Comparison of ENCODE assay signal across 24 cellular contexts in genomic region chrX:20409991-20410390, GRCh38.
"Had no signal": no experiment of that assay in that cellular context is flagged by ENCODE, and none has a peak within 500 bp of the region (broad histone marks: within the 10 kb centered on the region; RNA-seq: fewer than 3 reads in every experiment).

No MANE protein-coding gene starts in this region.

- H3K9ac ChIP-seq: parathyroid adenoma had no signal

- ATAC-seq: effector memory CD8-positive, alpha-beta T cell; gastroesophageal sphincter; left lung; sciatic nerve; stimulated activated memory B cell treated with anti-CD40 and anti-IgM and Interleukin-4, amounts not matched to agents 10 μg/mL and 1 μg/mL and 100 μg/mL, for 72 hours; upper lobe of right lung had no signal

- H3K4me1 Mint-ChIP-seq: nephron had no signal

- H3K9me3 ChIP-seq: esophagus squamous epithelium, gastroesophageal sphincter, left lung, prostate gland, spleen, tibial artery, upper lobe of right lung, vagina had no signal

- H3K9me3 Mint-ChIP-seq: effector memory CD8-positive, alpha-beta T cell; stimulated activated memory B cell treated with anti-CD40 and anti-IgM and Interleukin-4, amounts not matched to agents 10 μg/mL and 1 μg/mL and 100 μg/mL, for 72 hours; stimulated activated naive CD8-positive, alpha-beta T cell treated with anti-CD3 and anti-CD28 coated beads, Interleukin-15, Interleukin-2, amounts not matched to agents 100 ng/mL and 50 ng/mL, for 24 hours had no signal

- H3K27me3 ChIP-seq: esophagus squamous epithelium, gastroesophageal sphincter, left lung, spleen, tibial artery, upper lobe of right lung, vagina had no signal

- H3K27ac ChIP-seq: esophagus squamous epithelium, gastroesophageal sphincter, left lung, parathyroid adenoma, prostate gland, spleen, tibial artery, upper lobe of right lung, vagina had no signal

- DNase-seq: effector memory CD8-positive, alpha-beta T cell; esophagus squamous epithelium; foreskin fibroblast; glutamatergic neuron; islet precursor cell; left lung; mesenchymal stem cell; midbrain; retina; spleen; stimulated activated CD4-positive, alpha-beta T cell treated with anti-CD3 and anti-CD28 coated beads, Interleukin-15, amount 100 ng/mL, for 24 hours; stimulated activated CD4-positive, alpha-beta T cell treated with anti-CD3 and anti-CD28 coated beads, Interleukin-1b, Interleukin-23, amount 100 ng/mL, for 48 hours; stimulated activated CD4-positive, alpha-beta T cell treated with anti-CD3 and anti-CD28 coated beads, Interleukin-4, amount 100 ng/mL, for 24 hours; tibial artery; upper lobe of right lung had no signal

- H3K27me3 Mint-ChIP-seq: effector memory CD8-positive, alpha-beta T cell; stimulated activated memory B cell treated with anti-CD40 and anti-IgM and Interleukin-4, amounts not matched to agents 10 μg/mL and 1 μg/mL and 100 μg/mL, for 72 hours; stimulated activated naive CD8-positive, alpha-beta T cell treated with anti-CD3 and anti-CD28 coated beads, Interleukin-15, Interleukin-2, amounts not matched to agents 100 ng/mL and 50 ng/mL, for 24 hours had no signal

- H3K27ac Mint-ChIP-seq: effector memory CD8-positive, alpha-beta T cell; nephron; stimulated activated memory B cell treated with anti-CD40 and anti-IgM and Interleukin-4, amounts not matched to agents 10 μg/mL and 1 μg/mL and 100 μg/mL, for 72 hours; stimulated activated naive CD8-positive, alpha-beta T cell treated with anti-CD3 and anti-CD28 coated beads, Interleukin-15, Interleukin-2, amounts not matched to agents 100 ng/mL and 50 ng/mL, for 24 hours had no signal

- H3K36me3 ChIP-seq: esophagus squamous epithelium, gastroesophageal sphincter, left lung, prostate gland, spleen, tibial artery, upper lobe of right lung, vagina had no signal

- H3K4me3 ChIP-seq: esophagus squamous epithelium, gastroesophageal sphincter, left lung, lung, prostate gland, spleen, tibial artery, upper lobe of right lung, vagina had no signal

- H3K36me3 Mint-ChIP-seq: stimulated activated memory B cell treated with anti-CD40 and anti-IgM and Interleukin-4, amounts not matched to agents 10 μg/mL and 1 μg/mL and 100 μg/mL, for 72 hours had no signal

- H3K4me1 ChIP-seq: esophagus squamous epithelium, gastroesophageal sphincter, parathyroid adenoma, prostate gland, tibial artery, upper lobe of right lung, vagina had no signal

- H3K4me3 Mint-ChIP-seq: effector memory CD8-positive, alpha-beta T cell; nephron; stimulated activated memory B cell treated with anti-CD40 and anti-IgM and Interleukin-4, amounts not matched to agents 10 μg/mL and 1 μg/mL and 100 μg/mL, for 72 hours; stimulated activated naive CD8-positive, alpha-beta T cell treated with anti-CD3 and anti-CD28 coated beads, Interleukin-15, Interleukin-2, amounts not matched to agents 100 ng/mL and 50 ng/mL, for 24 hours had no signal
